ENCODE assay signal across 8 cellular contexts in genomic region chr11:65316311-65316978, GRCh38. TPM values are rescaled to one million over a fixed set of nuclear protein-coding genes. Genes with fewer than 3 reads are reported as not detected.
DNase-seq lines count a peak whose midpoint lies in the region; TF ChIP-seq lines count a peak whose summit lies in the region.

No MANE protein-coding gene starts in this region.

- H2AFZ ChIP-seq in fibroblast of lung (ENCODE audit: low read length): no peak overlapping the region

- DNase-seq in EL (peak; percentile 94), RKO (ENCODE audit: low spot score) (peak; percentile 74), fibroblast of lung (ENCODE audit: low read depth in 2 of 2) (peak; percentile 83 to 99), posterior vena cava (ENCODE audit: low spot score) (peak; percentile 87), NCI-H526 (lab: John Stamatoyannopoulos, UW) (no peak), NCI-H1092 (lab: John Stamatoyannopoulos, UW) (no peak), NCI-H2171 (lab: John Stamatoyannopoulos, UW) (no peak), nucleus accumbens (lab: John Stamatoyannopoulos, UW) (no peak)

- no peaks in the 10 kb centered on the region for H3K27me3 ChIP-seq in fibroblast of lung (ENCODE audit: control insufficient read depth, insufficient read depth, low read length)

- H3K4me1 ChIP-seq in fibroblast of lung (ENCODE audit: control insufficient read depth, extremely low read depth, insufficient read depth, low read length): peaks cover 23% of the 10 kb centered on the region

- no peak for TF ChIP-seq CTCF in fibroblast of lung (conservative IDR thresholded peaks at IDR 0.05 in 1 of 2, IDR thresholded peaks at IDR 0.05 in 1 of 2; ENCODE audit: low read depth in 1 of 2, low read length in 2 of 2)

- H3K4me3 ChIP-seq in fibroblast of lung (replicated peaks in 1 of 4; ENCODE audit: control extremely low read depth in 1 of 4, insufficient read depth in 1 of 4, low read depth in 3 of 4, low read length in 4 of 4): peak overlapping the region; percentile 54 to 97 (median 76)

- peak overlapping the region; percentile 99 for H3K27ac ChIP-seq in fibroblast of lung (ENCODE audit: insufficient read depth, low read length)

- peak overlapping the region; percentile 99 for H3K9ac ChIP-seq in fibroblast of lung (ENCODE audit: insufficient read depth, low read length)

- peak overlapping the region; percentile 85 for H3K4me2 ChIP-seq in fibroblast of lung (ENCODE audit: extremely low read depth, insufficient read depth, low read length)

- no peaks in the 10 kb centered on the region for H3K9me3 ChIP-seq in fibroblast of lung (ENCODE audit: control insufficient read depth, insufficient read depth, low read depth, low read length)

- peaks cover 16% of the 10 kb centered on the region for H3K36me3 ChIP-seq in fibroblast of lung (ENCODE audit: control insufficient read depth, insufficient read depth, low read length)

- intact Hi-C loops in posterior vena cava (cut with DNase I): loop anchor here in 1 of 2 donors (5.0 kb wide), 1 partner anchor 39 kb away; no protein-coding TSS in a partner anchor

- peaks cover 73% of the 10 kb centered on the region for H3K79me2 ChIP-seq in fibroblast of lung (ENCODE audit: control insufficient read depth, insufficient read depth, low read length)

- H4K20me1 ChIP-seq in fibroblast of lung (ENCODE audit: control insufficient read depth, extremely low read depth, insufficient read depth, low read length): peaks cover 1% of the 10 kb centered on the region

RNA-seq across cellular contexts. Expression of gene CDC42EP2, which starts 1.8 kb away (rescaled TPM):
- total RNA-seq in fibroblast of lung (12.3 and 25.6 TPM in 2 replicates), posterior vena cava (10 to 100 TPM; 15.7 to 16.2 TPM)
- polyA plus RNA-seq in fibroblast of lung: 31.7 and 48.4 TPM in 2 replicates
- polyA plus RNA-seq in fibroblast of lung (2012): 56.1 and 78.8 TPM in 2 replicates
- 164 and 172 TPM in 2 replicates for polyA minus RNA-seq in fibroblast of lung (ENCODE audit: low replicate concordance)

RNA-seq across cellular contexts. Expression of gene DPF2, which starts 17.2 kb away (rescaled TPM):
- 37.5 and 42.9 TPM in 2 replicates for total RNA-seq in fibroblast of lung
- polyA plus RNA-seq in fibroblast of lung: 55.1 and 76.4 TPM in 2 replicates
- polyA plus RNA-seq in fibroblast of lung (2012): 38.3 and 46.3 TPM in 2 replicates
- polyA minus RNA-seq in fibroblast of lung (ENCODE audit: low replicate concordance): 95.3 and 148 TPM in 2 replicates
- 10 to 100 TPM; 38.2 to 55.6 TPM for total RNA-seq in posterior vena cava

RNA-seq across cellular contexts. Expression of gene TIGD3, which starts 38.1 kb away (rescaled TPM):
- total RNA-seq in fibroblast of lung (under 0.01 and 0.17 TPM in 2 replicates), posterior vena cava (not detected)
- 0.03 TPM in 1 of 2 replicates, not detected in the other for polyA plus RNA-seq in fibroblast of lung
- polyA plus RNA-seq in fibroblast of lung (2012): 0.07 and 0.08 TPM in 2 replicates
- polyA minus RNA-seq in fibroblast of lung (ENCODE audit: low replicate concordance): not detected in 2 replicates

RNA-seq across cellular contexts. Expression of gene POLA2, which starts 54.7 kb away (rescaled TPM):
- total RNA-seq in fibroblast of lung (1.0 and 2.8 TPM in 2 replicates), posterior vena cava (1 to 10 TPM; 6.0 to 6.1 TPM)
- polyA plus RNA-seq in fibroblast of lung: 9.8 and 33.6 TPM in 2 replicates
- polyA plus RNA-seq in fibroblast of lung (2012): 6.7 and 20.1 TPM in 2 replicates
- polyA minus RNA-seq in fibroblast of lung (ENCODE audit: low replicate concordance): 14.6 and 53.5 TPM in 2 replicates

Comparison
In these comparisons a context has a peak if more than half of its experiments do, and no peak if none do; other contexts are left out.
1. DNase-seq: peak in EL (single experiment), RKO (single experiment), fibroblast of lung (2 of 2) and posterior vena cava (single experiment); none in NCI-H526 (0 of 2), NCI-H1092 (single experiment), NCI-H2171 (single experiment) and nucleus accumbens (0 of 56).